ENCODE assay signal across 7 cellular contexts in genomic region chr2:87507394-87508054, GRCh38.
DNase-seq lines count a peak whose midpoint lies in the region; ATAC-seq, FAIRE-seq and TF ChIP-seq lines count a peak whose summit lies in the region.
"Not testable (repeated sequence)": the region's sequence is repeated elsewhere in the genome, so short reads cannot be mapped to it uniquely, and the experiment has no call there.

No MANE protein-coding gene starts in this region.

- CTCF ChIA-PET in activated CD4-positive, alpha-beta memory T cell treated with anti-CD3 and anti-CD28 coated beads for 36 hours (lab: Charles Lee), result not testable (repeated sequence)

- not testable (repeated sequence) for H3K36me3 ChIP-seq in DOHH2 (ENCODE audit: control insufficient read depth, low read length); Peyer's patch; lower lobe of right lung; pancreas

- not testable (repeated sequence) for H3K79me2 ChIP-seq in DOHH2 (ENCODE audit: control insufficient read depth, low read length)

- POLR2A ChIA-PET in activated CD4-positive, alpha-beta memory T cell treated with anti-CD3 and anti-CD28 coated beads for 36 hours (lab: Charles Lee), result not testable (repeated sequence)

- H3K9me3 Mint-ChIP-seq in activated CD4-positive, alpha-beta memory T cell treated with anti-CD3 and anti-CD28 coated beads for 36 hours; activated naive CD8-positive, alpha-beta T cell (ENCODE audit: low read depth): not testable (repeated sequence)

- 51 to 68% methylated on average over 4 to 6 of the region's 9 CpGs for WGBS in pancreas, 2 donors

- DNase-seq in Peyer's patch; Right ventricle myocardium inferior (ENCODE audit: missing footprints); lower lobe of right lung; pancreas: not testable (repeated sequence)
- DNase-seq in activated CD4-positive, alpha-beta memory T cell treated with anti-CD3 and anti-CD28 coated beads for 36 hours, result peak; percentile 29

- not testable (repeated sequence) for H3K27me3 ChIP-seq in DOHH2 (ENCODE audit: control insufficient read depth, low read length); Peyer's patch; lower lobe of right lung (ENCODE audit: low read depth); pancreas

- not testable (repeated sequence) for H3K36me3 Mint-ChIP-seq in activated CD4-positive, alpha-beta memory T cell treated with anti-CD3 and anti-CD28 coated beads for 36 hours; activated naive CD8-positive, alpha-beta T cell

- H3K4me1 ChIP-seq in DOHH2 (ENCODE audit: control insufficient read depth, low read length), result peaks cover 41% of the 10 kb centered on the region
- H3K4me1 ChIP-seq in Peyer's patch, lower lobe of right lung, pancreas: not testable (repeated sequence)

- not testable (repeated sequence) for H3K9me2 ChIP-seq in DOHH2 (replicated peaks; ENCODE audit: control insufficient read depth, low read length)

- H3K4me2 ChIP-seq in DOHH2 (ENCODE audit: low read length), result peak overlapping the region; percentile 34; the same call in 1 of the 2 replicates

- not testable (repeated sequence) for H3K4me3 ChIP-seq in DOHH2 (ENCODE audit: low read length); Peyer's patch; lower lobe of right lung; pancreas

- intact Hi-C loops in activated CD4-positive, alpha-beta memory T cell treated with anti-CD3 and anti-CD28 coated beads for 36 hours (cut with micrococcal nuclease); Right ventricle myocardium inferior (cut with DNase I); lower lobe of right lung (cut with DNase I); pancreas (cut with DNase I): not testable (repeated sequence)

- not testable (repeated sequence) for H3K4me3 Mint-ChIP-seq in activated CD4-positive, alpha-beta memory T cell treated with anti-CD3 and anti-CD28 coated beads for 36 hours; activated naive CD8-positive, alpha-beta T cell

- not testable (repeated sequence) for FAIRE-seq in pancreas (lab: Jason Lieb, UNC)

- H3F3A ChIP-seq in DOHH2 (ENCODE audit: control insufficient read depth, insufficient read depth), result not testable (repeated sequence)

- H4K20me1 ChIP-seq in DOHH2 (ENCODE audit: control insufficient read depth, insufficient read depth, low read depth, low read length), result not testable (repeated sequence)

- peak; percentile 81 for ATAC-seq in Right ventricle myocardium inferior
- peak; percentile 18 to 62 for ATAC-seq in lower lobe of right lung
- ATAC-seq in pancreas, result peak in 3 of 4 donors; percentile 57 to 71 (median 65)

- H3K27me3 Mint-ChIP-seq in activated CD4-positive, alpha-beta memory T cell treated with anti-CD3 and anti-CD28 coated beads for 36 hours; activated naive CD8-positive, alpha-beta T cell: not testable (repeated sequence)

- H3K27ac ChIP-seq in DOHH2 (ENCODE audit: low read depth, low read length) (peak overlapping the region; percentile 40; the same call in 1 of the 2 replicates), Peyer's patch (peak overlapping the region in 3 of 4 donors; percentile 43 to 67 (median 46))
- H3K27ac ChIP-seq in lower lobe of right lung, pancreas: not testable (repeated sequence)

- peaks cover 18% of the 10 kb centered on the region for H3K4me1 Mint-ChIP-seq in activated CD4-positive, alpha-beta memory T cell treated with anti-CD3 and anti-CD28 coated beads for 36 hours (ENCODE audit: low read depth)
- H3K4me1 Mint-ChIP-seq in activated naive CD8-positive, alpha-beta T cell (ENCODE audit: low read depth), result peaks cover 18% of the 10 kb centered on the region

- not testable (repeated sequence) for TF ChIP-seq CTCF in DOHH2 (IDR thresholded peaks at IDR 0.05; ENCODE audit: low read depth, low read length, poor library complexity, severe bottlenecking); Peyer's patch (IDR thresholded peaks at IDR 0.05); lower lobe of right lung (IDR thresholded peaks at IDR 0.05); pancreas (IDR thresholded peaks at IDR 0.05)

- peak overlapping the region; percentile 45 for H3K27ac Mint-ChIP-seq in activated CD4-positive, alpha-beta memory T cell treated with anti-CD3 and anti-CD28 coated beads for 36 hours
- peak overlapping the region; percentile 61 for H3K27ac Mint-ChIP-seq in activated naive CD8-positive, alpha-beta T cell

- H3K9me3 ChIP-seq in DOHH2 (ENCODE audit: control insufficient read depth, insufficient read depth, low read length); Peyer's patch; lower lobe of right lung; pancreas: not testable (repeated sequence)

- not testable (repeated sequence) for TF ChIP-seq POLR2A in Peyer's patch (IDR thresholded peaks at IDR 0.05)
